ENCODE assay signal across 18 cellular contexts in the genomic region with DNA sequence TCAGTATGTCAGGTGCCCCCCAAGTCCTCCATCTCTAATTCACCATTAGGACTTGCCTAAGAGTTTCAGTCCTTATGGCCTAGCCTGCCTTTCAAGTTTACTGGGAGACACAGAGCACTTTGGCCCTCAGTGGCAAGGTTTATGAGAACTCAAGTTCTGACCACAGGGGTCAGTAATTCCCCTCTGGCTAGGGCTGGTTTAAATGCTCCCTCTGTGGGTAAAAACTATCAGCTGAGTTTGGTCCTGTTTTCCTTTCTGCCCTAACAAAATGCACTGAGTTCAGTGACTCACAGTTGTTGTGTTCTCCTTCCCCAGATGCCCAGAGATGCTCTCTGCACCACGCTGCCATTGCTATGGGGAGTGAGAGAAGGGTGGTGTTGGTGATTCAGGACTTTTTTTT.
DNase-seq lines count a peak whose midpoint lies in the region; ATAC-seq, FAIRE-seq and TF ChIP-seq lines count a peak whose summit lies in the region.
"Had no signal": no experiment of that assay in that cellular context is flagged by ENCODE, and none has a peak within 500 bp of the region (broad histone marks: within the 10 kb centered on the region; RNA-seq: fewer than 3 reads in every experiment).

No MANE protein-coding gene starts in this region.

- no peaks in the 10 kb centered on the region for H3K9me2 ChIP-seq in PC-3 (replicated peaks; ENCODE audit: low read length)

- H3K4me3 ChIP-seq in HepG2 (replicated peaks in 1 of 3; ENCODE audit: insufficient read depth in 1 of 3, low read depth in 2 of 3, low read length in 3 of 3) (no peak overlapping the region), right lobe of liver (no peak overlapping the region), PC-3 (ENCODE audit: low read length) (no peak overlapping the region), epithelial cell of proximal tubule (ENCODE audit: low read depth, low read length) (no peak overlapping the region), osteoblast (ENCODE audit: insufficient read depth, low read length) (no peak overlapping the region)
- H3K4me3 ChIP-seq: K562, PC-9, SJSA1 had no signal

- H3K9ac ChIP-seq in HepG2 (ENCODE audit: insufficient read depth, low read depth, low read length) (no peak overlapping the region), PC-3 (ENCODE audit: low read length) (no peak overlapping the region)

- H3K4me2 ChIP-seq in HepG2 (ENCODE audit: low read depth, low read length) (no peak overlapping the region), PC-3 (ENCODE audit: low read length) (no peak overlapping the region), osteoblast (ENCODE audit: insufficient read depth, low read length) (no peak overlapping the region)
- H3K4me2 ChIP-seq: PC-9 had no signal

- H2AFZ ChIP-seq in HepG2 (ENCODE audit: low read length) = no peak overlapping the region
- no peak overlapping the region for H2AFZ ChIP-seq in PC-3 (ENCODE audit: low read length)
- H2AFZ ChIP-seq in osteoblast (ENCODE audit: low read length) = no peak overlapping the region
- H2AFZ ChIP-seq: PC-9 had no signal

- TF ChIP-seq POLR2A in HepG2 (IDR thresholded peaks at IDR 0.05; ENCODE audit: insufficient read depth in 1 of 2, low read depth in 2 of 2, low read length in 2 of 2) (no peak), right lobe of liver (IDR thresholded peaks at IDR 0.05) (no peak)

- POLR2A ChIA-PET in HepG2 (lab: Yijun Ruan, JAX) = no interaction called here
- POLR2A ChIA-PET in PC-3 (lab: Charles Lee; ENCODE audit: unreplicated experiment) = no interaction called here

- H3K4me1 ChIP-seq in HepG2 (ENCODE audit: insufficient read depth, low read length) (peaks cover 3% of the 10 kb centered on the region; the same call in 1 of the 2 replicates), right lobe of liver (peaks cover 0 to 4% (median 3%) of the 10 kb centered on the region in 4 donors), PC-3 (ENCODE audit: insufficient read depth, low read length) (peaks cover 4% of the 10 kb centered on the region), osteoblast (ENCODE audit: insufficient read depth, low read length) (no peaks in the 10 kb centered on the region)
- H3K4me1 ChIP-seq: SJSA1 had no signal

- no peak for FAIRE-seq in HepG2 (lab: Jason Lieb, UNC)
- FAIRE-seq: K562 had no signal

- no TSS peak for BruUV-seq in HepG2 (replicated peaks; lab: Mats Ljungman, UMichigan)
- BruUV-seq in PC-3 (replicated peaks; lab: Mats Ljungman, UMichigan) = no TSS peak

- H3K79me2 ChIP-seq in HepG2 (ENCODE audit: insufficient read depth, low read length) (no peaks in the 10 kb centered on the region), PC-3 (ENCODE audit: low read length) (no peaks in the 10 kb centered on the region), osteoblast (ENCODE audit: insufficient read depth, low read length) (no peaks in the 10 kb centered on the region)

- no peaks in the 10 kb centered on the region for H3F3A ChIP-seq in PC-3 (ENCODE audit: low read length, unreplicated experiment)

- H3K27ac ChIP-seq in HepG2 (ENCODE audit: extremely low read length, insufficient read depth, low read length) = no peak overlapping the region
- no peak overlapping the region for H3K27ac ChIP-seq in right lobe of liver
- H3K27ac ChIP-seq in PC-3 (ENCODE audit: low read length) = no peak overlapping the region
- H3K27ac ChIP-seq in osteoblast (ENCODE audit: low read depth, low read length) = no peak overlapping the region
- H3K27ac ChIP-seq: 22Rv1, PC-9, SJSA1 had no signal

- in situ Hi-C loops in HepG2 (cut with HindIII; ENCODE audit: extremely low pct_ligation_motif_present, low pct_unique_long_range_greater_than_20kb) = no loop called here

- H3K36me3 ChIP-seq in HepG2 (replicated peaks in 1 of 2; ENCODE audit: control insufficient read depth in 1 of 2, insufficient read depth in 2 of 2, low read length in 2 of 2) (no peaks in the 10 kb centered on the region), right lobe of liver (no peaks in the 10 kb centered on the region), PC-3 (ENCODE audit: low read depth, low read length) (no peaks in the 10 kb centered on the region), osteoblast (ENCODE audit: insufficient read depth, low read length) (no peaks in the 10 kb centered on the region)
- H3K36me3 ChIP-seq: SJSA1 had no signal

- ATAC-seq in HepG2 (peak; percentile 46; the same call in 2 of the 3 replicates), right lobe of liver (no peak), PC-3 (no peak), GM21390 (IDR thresholded peaks at IDR 0.05; ENCODE audit: unreplicated experiment) (no peak)
- ATAC-seq: K562 had no signal

- no peak for TF ChIP-seq RAD21 in HepG2 (CRISPR knock-in tag; IDR thresholded peaks at IDR 0.05)

- H4K20me1 ChIP-seq in HepG2 (ENCODE audit: insufficient read depth, low read length) (no peaks in the 10 kb centered on the region), PC-3 (ENCODE audit: low read length) (no peaks in the 10 kb centered on the region), osteoblast (ENCODE audit: insufficient read depth, low read length) (no peaks in the 10 kb centered on the region)

- H3K27me3 ChIP-seq in HepG2 (ENCODE audit: control insufficient read depth in 1 of 2, insufficient read depth in 2 of 2, low read length in 2 of 2) (no peaks in the 10 kb centered on the region), right lobe of liver (no peaks in the 10 kb centered on the region), PC-3 (ENCODE audit: low read length) (no peaks in the 10 kb centered on the region), osteoblast (ENCODE audit: insufficient read depth, low read length) (no peaks in the 10 kb centered on the region)
- H3K27me3 ChIP-seq: SJSA1 had no signal

- 0% methylated on average over 1 of the region's 1 CpG for WGBS in HepG2 (ENCODE audit: low lambda C conversion rate)
- 0% methylated on average over 1 of the region's 1 CpG for WGBS in right lobe of liver (ENCODE audit: insufficient coverage, low coverage, low lambda C conversion rate, missing lambda C conversion rate)

- no peak for TF ChIP-seq EP300 in HepG2 (IDR thresholded peaks at IDR 0.05; ENCODE audit: low read depth in 2 of 2, low read length in 2 of 2)
- TF ChIP-seq EP300 in HepG2 (CRISPR knock-in tag; IDR thresholded peaks at IDR 0.05; ENCODE audit: borderline replicate concordance) = no peak

- TF ChIP-seq CTCF in HepG2 (CRISPR knock-in tag; IDR thresholded peaks at IDR 0.05) = no peak
- TF ChIP-seq CTCF in right lobe of liver (IDR thresholded peaks at IDR 0.05) = no peak
- TF ChIP-seq CTCF in PC-3 (conservative IDR thresholded peaks at IDR 0.05; ENCODE audit: low read depth, low read length) = no peak
- peak; percentile 27 for TF ChIP-seq CTCF in epithelial cell of proximal tubule (conservative IDR thresholded peaks at IDR 0.05; ENCODE audit: low read depth, low read length)
- no peak for TF ChIP-seq CTCF in osteoblast (IDR thresholded peaks at IDR 0.05; ENCODE audit: extremely low read depth, low read depth, low read length)

- DNase-seq in HepG2 (ENCODE audit: low spot score) (no peak), right lobe of liver (no peak), PC-3 (peak; percentile 55), epithelial cell of proximal tubule (ENCODE audit: low read depth) (no peak), osteoblast (ENCODE audit: insufficient read length, low spot score, missing footprints) (no peak), amygdala (lab: John Stamatoyannopoulos, UW) (no peak)
- no peak for DNase-seq in activated CD4-positive, alpha-beta T cell treated with anti-CD3 and anti-CD28 coated beads, Interleukin-2, amount 50 U/mL, for 1 hour
- DNase-seq: DND-41, HCEC 1CT, NCI-H1436, NCI-H1930, NCI-H345, NCI-H524 treated with DMSO at 0.1 percent for 48 hours, PC-9 had no signal

- intact Hi-C loops in HepG2 (cut with micrococcal nuclease; ENCODE audit: unreplicated experiment) = no loop called here
- intact Hi-C loops in right lobe of liver (cut with DNase I) = no loop called here
- intact Hi-C loops in PC-3 (cut with micrococcal nuclease) = no loop called here

- CTCF ChIA-PET in HepG2 (lab: Yijun Ruan, JAX; ENCODE audit: low intra/inter-chr PET ratio, low total read pairs) = no interaction called here
- CTCF ChIA-PET in PC-3 (lab: Charles Lee) = no interaction called here

- H3K9me3 ChIP-seq in HepG2 (ENCODE audit: low read length) (no peaks in the 10 kb centered on the region), right lobe of liver (no peaks in the 10 kb centered on the region), PC-3 (ENCODE audit: low read length) (no peaks in the 10 kb centered on the region), osteoblast (ENCODE audit: low read depth, low read length) (no peaks in the 10 kb centered on the region)
- H3K9me3 ChIP-seq: SJSA1 had no signal

TF ChIP-seq in HepG2, 621 proteins besides CTCF, POLR2A, EP300 and RAD21 (continues in another document):
- TF ChIP-seq ZXDC (CRISPR knock-in tag; IDR thresholded peaks at IDR 0.05) = no peak
- TF ChIP-seq NRL (CRISPR knock-in tag; IDR thresholded peaks at IDR 0.05; ENCODE audit: borderline replicate concordance) = no peak
